In the genomic region with DNA sequence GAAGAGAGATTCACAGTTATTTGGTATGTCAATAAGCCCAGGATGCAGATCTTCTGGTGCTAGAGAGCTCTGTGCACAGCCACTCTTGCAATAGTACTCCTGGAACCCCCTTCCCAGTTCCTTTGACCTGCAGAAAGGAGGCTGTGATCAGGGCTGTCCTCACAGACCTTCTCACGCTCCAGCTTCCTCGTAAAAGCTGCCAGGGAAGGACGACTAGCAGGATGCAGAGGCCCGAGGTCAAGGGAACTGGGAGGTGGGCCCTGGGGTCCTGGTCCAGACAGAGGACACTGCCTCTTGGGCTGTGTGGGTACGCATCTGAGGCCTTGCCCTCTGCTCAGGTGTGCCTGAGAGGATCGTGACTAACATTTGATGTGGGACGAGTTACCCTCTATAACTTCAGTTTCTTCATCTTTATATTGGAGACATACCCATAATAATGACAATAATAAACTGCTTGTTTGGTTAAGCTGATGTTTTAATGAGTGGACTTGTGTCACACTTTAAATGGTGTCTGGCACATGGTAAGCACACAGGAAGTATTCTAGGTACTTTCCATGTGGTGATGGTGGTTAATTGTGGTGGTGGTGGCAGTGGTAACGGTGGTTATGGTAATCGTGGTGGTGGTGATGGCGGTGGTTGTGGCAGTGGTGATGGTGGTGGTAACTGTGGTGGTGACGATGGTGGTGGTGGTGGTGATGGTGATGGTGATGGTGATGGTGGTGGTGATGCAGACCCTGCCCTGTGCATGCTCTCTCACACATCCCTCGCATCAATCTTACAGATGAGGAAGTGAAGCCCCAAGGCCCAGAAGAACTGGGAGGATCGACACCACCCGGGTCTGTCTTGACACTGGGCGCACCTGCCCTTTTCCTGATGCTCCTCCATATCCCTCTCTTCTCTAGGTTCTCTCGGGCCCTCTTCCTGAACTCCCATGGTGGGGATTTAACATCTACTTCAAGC, we compare ENCODE assay signal across 1 cellular context.
TF ChIP-seq lines count a peak whose summit lies in the region.

No MANE protein-coding gene starts in this region.

TF ChIP-seq in HepG2, 621 proteins besides CTCF, POLR2A, EP300 and RAD21:
- TF ChIP-seq ZC3H13 (CRISPR knock-in tag; IDR thresholded peaks at IDR 0.05) (no peak), ZNF841 (CRISPR knock-in tag; IDR thresholded peaks at IDR 0.05; ENCODE audit: borderline replicate concordance) (no peak), ZBTB7B (CRISPR knock-in tag; IDR thresholded peaks at IDR 0.05) (no peak), ZNF7 (CRISPR knock-in tag; IDR thresholded peaks at IDR 0.05) (no peak), POGK (CRISPR knock-in tag; conservative IDR thresholded peaks at IDR 0.05) (no peak), FOXP1 (IDR thresholded peaks at IDR 0.05) (no peak), FOXP1 (CRISPR knock-in tag; IDR thresholded peaks at IDR 0.05) (no peak), ZBTB46 (CRISPR knock-in tag; IDR thresholded peaks at IDR 0.05; ENCODE audit: borderline replicate concordance) (no peak)
- TF ChIP-seq, protein P1, sequence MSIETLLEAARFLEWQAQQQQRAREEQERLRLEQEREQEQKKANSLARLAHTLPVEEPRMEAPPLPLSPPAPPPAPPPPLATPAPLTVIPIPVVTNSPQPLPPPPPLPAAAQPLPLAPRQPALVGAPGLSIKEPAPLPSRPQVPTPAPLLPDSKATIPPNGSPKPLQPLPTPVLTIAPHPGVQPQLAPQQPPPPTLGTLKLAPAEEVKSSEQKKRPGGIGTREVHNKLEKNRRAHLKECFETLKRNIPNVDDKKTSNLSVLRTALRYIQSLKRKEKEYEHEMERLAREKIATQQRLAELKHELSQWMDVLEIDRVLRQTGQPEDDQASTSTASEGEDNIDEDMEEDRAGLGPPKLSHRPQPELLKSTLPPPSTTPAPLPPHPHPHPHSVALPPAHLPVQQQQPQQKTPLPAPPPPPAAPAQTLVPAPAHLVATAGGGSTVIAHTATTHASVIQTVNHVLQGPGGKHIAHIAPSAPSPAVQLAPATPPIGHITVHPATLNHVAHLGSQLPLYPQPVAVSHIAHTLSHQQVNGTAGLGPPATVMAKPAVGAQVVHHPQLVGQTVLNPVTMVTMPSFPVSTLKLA (IDR thresholded peaks at IDR 0.05) = peak; percentile 46; the same call in 1 of the 2 replicates
- TF ChIP-seq, protein P2, sequence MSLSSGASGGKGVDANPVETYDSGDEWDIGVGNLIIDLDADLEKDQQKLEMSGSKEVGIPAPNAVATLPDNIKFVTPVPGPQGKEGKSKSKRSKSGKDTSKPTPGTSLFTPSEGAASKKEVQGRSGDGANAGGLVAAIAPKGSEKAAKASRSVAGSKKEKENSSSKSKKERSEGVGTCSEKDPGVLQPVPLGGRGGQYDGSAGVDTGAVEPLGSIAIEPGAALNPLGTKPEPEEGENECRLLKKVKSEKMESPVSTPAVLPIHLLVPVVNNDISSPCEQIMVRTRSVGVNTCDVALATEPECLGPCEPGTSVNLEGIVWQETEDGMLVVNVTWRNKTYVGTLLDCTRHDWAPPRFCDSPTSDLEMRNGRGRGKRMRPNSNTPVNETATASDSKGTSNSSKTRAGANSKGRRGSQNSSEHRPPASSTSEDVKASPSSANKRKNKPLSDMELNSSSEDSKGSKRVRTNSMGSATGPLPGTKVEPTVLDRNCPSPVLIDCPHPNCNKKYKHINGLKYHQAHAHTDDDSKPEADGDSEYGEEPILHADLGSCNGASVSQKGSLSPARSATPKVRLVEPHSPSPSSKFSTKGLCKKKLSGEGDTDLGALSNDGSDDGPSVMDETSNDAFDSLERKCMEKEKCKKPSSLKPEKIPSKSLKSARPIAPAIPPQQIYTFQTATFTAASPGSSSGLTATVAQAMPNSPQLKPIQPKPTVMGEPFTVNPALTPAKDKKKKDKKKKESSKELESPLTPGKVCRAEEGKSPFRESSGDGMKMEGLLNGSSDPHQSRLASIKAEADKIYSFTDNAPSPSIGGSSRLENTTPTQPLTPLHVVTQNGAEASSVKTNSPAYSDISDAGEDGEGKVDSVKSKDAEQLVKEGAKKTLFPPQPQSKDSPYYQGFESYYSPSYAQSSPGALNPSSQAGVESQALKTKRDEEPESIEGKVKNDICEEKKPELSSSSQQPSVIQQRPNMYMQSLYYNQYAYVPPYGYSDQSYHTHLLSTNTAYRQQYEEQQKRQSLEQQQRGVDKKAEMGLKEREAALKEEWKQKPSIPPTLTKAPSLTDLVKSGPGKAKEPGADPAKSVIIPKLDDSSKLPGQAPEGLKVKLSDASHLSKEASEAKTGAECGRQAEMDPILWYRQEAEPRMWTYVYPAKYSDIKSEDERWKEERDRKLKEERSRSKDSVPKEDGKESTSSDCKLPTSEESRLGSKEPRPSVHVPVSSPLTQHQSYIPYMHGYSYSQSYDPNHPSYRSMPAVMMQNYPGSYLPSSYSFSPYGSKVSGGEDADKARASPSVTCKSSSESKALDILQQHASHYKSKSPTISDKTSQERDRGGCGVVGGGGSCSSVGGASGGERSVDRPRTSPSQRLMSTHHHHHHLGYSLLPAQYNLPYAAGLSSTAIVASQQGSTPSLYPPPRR (CRISPR knock-in tag; IDR thresholded peaks at IDR 0.05; ENCODE audit: borderline replicate concordance) = no peak
TF ChIP-seq in HepG2: peak in this region for 1.
